ENCODE assay signal across 6 cellular contexts in genomic region chr22:20409385-20409784, GRCh38. TPM values are rescaled to one million over a fixed set of nuclear protein-coding genes. Genes with fewer than 3 reads are reported as not detected.
DNase-seq lines count a peak whose midpoint lies in the region; ATAC-seq, FAIRE-seq and TF ChIP-seq lines count a peak whose summit lies in the region.
"Not testable (repeated sequence)": the region's sequence is repeated elsewhere in the genome, so short reads cannot be mapped to it uniquely, and the experiment has no call there.

No MANE protein-coding gene starts in this region.

- H3K9me1 ChIP-seq in K562 (ENCODE audit: control insufficient read depth, insufficient read depth, low read length) = not testable (repeated sequence)

- not testable (repeated sequence) for H3K4me2 ChIP-seq in K562 (ENCODE audit: insufficient read depth, low read length)

- H3K9me3 ChIP-seq in K562 (replicated peaks; ENCODE audit: control insufficient read depth, insufficient read depth, low read depth, low read length); spleen: not testable (repeated sequence)

- not testable (repeated sequence) for H3K4me1 ChIP-seq in K562 (replicated peaks in 1 of 2; ENCODE audit: control insufficient read depth in 2 of 2, insufficient read depth in 2 of 2, low read length in 2 of 2); spleen

- not testable (repeated sequence) for TF ChIP-seq CTCF in K562 (IDR thresholded peaks at IDR 0.05 in 2 of 3, conservative IDR thresholded peaks at IDR 0.05 in 1 of 3; ENCODE audit: insufficient read depth in 2 of 3, low read depth in 1 of 3, low read length in 3 of 3); spleen (IDR thresholded peaks at IDR 0.05 in 8 of 11, conservative IDR thresholded peaks at IDR 0.05 in 3 of 11)

- not testable (repeated sequence) for FAIRE-seq in K562 (lab: Jason Lieb, UNC)

- 0 out of 3 replicates have a peak, but pooled peaks have one; percentile 7 for ATAC-seq in K562
- not testable (repeated sequence) for ATAC-seq in left lobe of liver

- TF ChIP-seq EP300 in K562 (IDR thresholded peaks at IDR 0.05; ENCODE audit: low read length) = not testable (repeated sequence)

- in situ Hi-C loops in K562 (cut with MboI) = loop anchor here (25.0 kb wide), 2 partner anchors 278 to 1872 kb away; partner anchors contain the start of gene TMEM191B

- peak; percentile 2 for DNase-seq in activated CD4-positive, alpha-beta T cell treated with anti-CD3 and anti-CD28 coated beads, Interleukin-2, amount 10 ng/mL, durations not matched to agents 7 days and 5 days
- DNase-seq in K562 (ENCODE audit: extremely low read depth in 1 of 4, low spot score in 3 of 4) (peak in 1 of 4 experiments; percentile 51), ecto neural progenitor cell (ENCODE audit: low spot score) (peak; percentile 11), left lobe of liver (ENCODE audit: low spot score) (peak; percentile 7), renal cortical epithelial cell (ENCODE audit: low read depth) (peak; percentile 5), spleen (peak; percentile 4)

- not testable (repeated sequence) for H3K9ac ChIP-seq in K562 (ENCODE audit: insufficient read depth in 1 of 2, low read depth in 2 of 2, low read length in 2 of 2)

- 44% methylated on average over 3 of the region's 3 CpGs for WGBS in K562 (ENCODE audit: insufficient coverage, low coverage, missing lambda C conversion rate)
- 88 to 100% (median 93%) methylated on average over 3 of the region's 3 CpGs for WGBS in spleen, 5 donors

- H3K27ac Mint-ChIP-seq in activated CD4-positive, alpha-beta T cell treated with anti-CD3 and anti-CD28 coated beads, Interleukin-2, amount 10 ng/mL, durations not matched to agents 7 days and 5 days = not testable (repeated sequence)

- H3K36me3 ChIP-seq in K562 (ENCODE audit: control insufficient read depth, insufficient read depth, low read length) = peaks cover 30% of the 10 kb centered on the region; the same call in 2 of the 3 replicates
- H3K36me3 ChIP-seq in spleen = peaks cover 0 to 37% (median 22%) of the 10 kb centered on the region in 6 donors

- H3K9me3 Mint-ChIP-seq in activated CD4-positive, alpha-beta T cell treated with anti-CD3 and anti-CD28 coated beads, Interleukin-2, amount 10 ng/mL, durations not matched to agents 7 days and 5 days = not testable (repeated sequence)

- not testable (repeated sequence) for H3K4me1 Mint-ChIP-seq in activated CD4-positive, alpha-beta T cell treated with anti-CD3 and anti-CD28 coated beads, Interleukin-2, amount 10 ng/mL, durations not matched to agents 7 days and 5 days

- not testable (repeated sequence) for H3K4me3 Mint-ChIP-seq in activated CD4-positive, alpha-beta T cell treated with anti-CD3 and anti-CD28 coated beads, Interleukin-2, amount 10 ng/mL, durations not matched to agents 7 days and 5 days

- not testable (repeated sequence) for H3K27ac ChIP-seq in K562 (ENCODE audit: extremely low read depth, low read depth, low read length); spleen

- POLR2A ChIA-PET in activated CD4-positive, alpha-beta T cell treated with anti-CD3 and anti-CD28 coated beads, Interleukin-2, amount 10 ng/mL, durations not matched to agents 7 days and 5 days (lab: Charles Lee) = not testable (repeated sequence)
- POLR2A ChIA-PET in K562 (lab: Yijun Ruan, JAX) = interaction anchor here (0.6 to 8.9 kb wide), 5 partner anchors 15 to 677 kb away, joined by 3 to 84 read pairs (median 4); partner anchors contain the start of gene ZNF74

- H2AFZ ChIP-seq in K562 (ENCODE audit: low read depth, low read length) = not testable (repeated sequence)

- BruUV-seq in K562 (replicated peaks; lab: Mats Ljungman, UMichigan) = not testable (repeated sequence)

- intact Hi-C loops in K562 (cut with micrococcal nuclease); spleen (cut with DNase I; ENCODE audit: low total_unique reads): not testable (repeated sequence)

- H3K27me3 Mint-ChIP-seq in activated CD4-positive, alpha-beta T cell treated with anti-CD3 and anti-CD28 coated beads, Interleukin-2, amount 10 ng/mL, durations not matched to agents 7 days and 5 days = not testable (repeated sequence)

- CTCF ChIA-PET in activated CD4-positive, alpha-beta T cell treated with anti-CD3 and anti-CD28 coated beads, Interleukin-2, amount 10 ng/mL, durations not matched to agents 7 days and 5 days (lab: Charles Lee) = not testable (repeated sequence)
- CTCF ChIA-PET in K562 (lab: Yijun Ruan, JAX; ENCODE audit: low intra/inter-chr PET ratio) = interaction anchor here (0.8 kb wide), 1 partner anchor 9 kb away, joined by 3 read pairs; no protein-coding TSS in a partner anchor

- H3K79me2 ChIP-seq in K562 (ENCODE audit: control insufficient read depth, insufficient read depth, low read length) = not testable (repeated sequence)

- H3K27me3 ChIP-seq in K562 (ENCODE audit: control insufficient read depth in 2 of 2, insufficient read depth in 2 of 2, low read length in 2 of 2); spleen (replicated peaks in 1 of 7): not testable (repeated sequence)

- H3K4me3 ChIP-seq in K562, spleen: not testable (repeated sequence)

- H4K20me1 ChIP-seq in K562 (replicated peaks; ENCODE audit: control insufficient read depth, insufficient read depth, low read length) = not testable (repeated sequence)

- not testable (repeated sequence) for TF ChIP-seq RAD21 in K562 (CRISPR knock-in tag; conservative IDR thresholded peaks at IDR 0.05 in 1 of 2, IDR thresholded peaks at IDR 0.05 in 1 of 2)

- not testable (repeated sequence) for TF ChIP-seq POLR2A in K562 (conservative IDR thresholded peaks at IDR 0.05); spleen (IDR thresholded peaks at IDR 0.05)

- H3K36me3 Mint-ChIP-seq in activated CD4-positive, alpha-beta T cell treated with anti-CD3 and anti-CD28 coated beads, Interleukin-2, amount 10 ng/mL, durations not matched to agents 7 days and 5 days (ENCODE audit: low read depth) = not testable (repeated sequence)

TF ChIP-seq in K562, 482 proteins besides CTCF, POLR2A, EP300 and RAD21 (continues in another document):
- TF ChIP-seq BCOR (IDR thresholded peaks at IDR 0.05) (peak; percentile 63; the same call in 1 of the 2 replicates), SMARCA4 (IDR thresholded peaks at IDR 0.05) (peak; percentile 80), DPF2 (IDR thresholded peaks at IDR 0.05) (peak; percentile 83), ZNF384 (IDR thresholded peaks at IDR 0.05; ENCODE audit: low read depth, low read length) (peak; percentile 82)

RNA-seq across cellular contexts. Expression of gene ZNF74, which starts 15.4 kb away (rescaled TPM):
- 10 to 100 TPM in 1 of 2 experiments, 1 to 10 TPM in 1; 8.6 to 11.1 TPM for total RNA-seq in activated CD4-positive, alpha-beta T cell treated with anti-CD3 and anti-CD28 coated beads, Interleukin-2, amount 10 ng/mL, durations not matched to agents 7 days and 5 days
- 36.8 and 68.2 TPM in 2 replicates for total RNA-seq in K562 (2011; cell fraction: chromatin; rRNA removed; ENCODE audit: low replicate concordance)
- total RNA-seq in K562 (2011; cell fraction: nucleolus; rRNA removed) = 55.4 and 63.2 TPM in 2 replicates
- 50.2 and 53.7 TPM in 2 replicates for total RNA-seq in K562 (2011; cell fraction: nucleoplasm; rRNA removed)
- total RNA-seq in K562 (2014; rRNA removed) = 49.2 and 56.7 TPM in 2 replicates
- 17.4 and 20.5 TPM in 2 replicates for total RNA-seq in K562 (2014; rRNA removed; fragmentation: Illumina TruSeq; extraction: Trizol)
- total RNA-seq in K562 (2015; rRNA removed; fragmentation: Illumina TruSeq; extraction: Trizol) = 31.5 and 32.5 TPM in 2 replicates
- total RNA-seq in K562 (2021) = 53.5 and 55.7 TPM in 2 replicates
- 33.8 and 49.7 TPM in 2 replicates for polyA plus RNA-seq in K562 (2011; rRNA removed)
- polyA plus RNA-seq in K562 (2011; cell fraction: cytosol; rRNA removed) = 56.9 and 67.4 TPM in 2 replicates
- polyA plus RNA-seq in K562 (2011; cell fraction: nucleus; rRNA removed) = 42.8 and 56.1 TPM in 2 replicates
- polyA plus RNA-seq in K562 (2012) = 31.5 and 39.9 TPM in 2 replicates
- polyA plus RNA-seq in K562 (2014; fragmentation: Illumina TruSeq; extraction: Trizol) = 22.8 and 24.5 TPM in 2 replicates
- polyA plus RNA-seq in K562 (2014; fragmentation: Nextera tagmentation; extraction: Ambion mirVana) = 1 to 10 TPM; 2.4 to 3.7 TPM
- polyA plus RNA-seq in K562 (2014; rRNA removed) = 37.1 and 62.8 TPM in 2 replicates
- 32.6 and 33.0 TPM in 2 replicates for polyA minus RNA-seq in K562 (2011; rRNA and poly(A)+ RNA removed)
- 39.3 and 58.2 TPM in 2 replicates for polyA minus RNA-seq in K562 (2011; cell fraction: cytosol; rRNA and poly(A)+ RNA removed)
- polyA minus RNA-seq in K562 (2011; cell fraction: nucleus; rRNA and poly(A)+ RNA removed) = 23.6 and 28.3 TPM in 2 replicates
- total RNA-seq in left lobe of liver = 5.7 TPM
- 8.7 and 17.8 TPM in 2 replicates for total RNA-seq in renal cortical epithelial cell
- 10 to 100 TPM in 2 of 7 donors, 1 to 10 TPM in 5; 6.2 to 11.7 (median 7.7) TPM for total RNA-seq in spleen
- polyA plus RNA-seq in spleen = 1 to 10 TPM; 3.4 to 5.6 (median 3.5) TPM

RNA-seq across cellular contexts. Expression of gene SCARF2, which starts 28.2 kb away (rescaled TPM):
- total RNA-seq in activated CD4-positive, alpha-beta T cell treated with anti-CD3 and anti-CD28 coated beads, Interleukin-2, amount 10 ng/mL, durations not matched to agents 7 days and 5 days = 1 to 10 TPM; 1.1 to 1.2 TPM
- 0.65 TPM in 1 of 2 replicates, not detected in the other for total RNA-seq in K562 (2011; cell fraction: chromatin; rRNA removed; ENCODE audit: low replicate concordance)
- 0.50 and 0.92 TPM in 2 replicates for total RNA-seq in K562 (2011; cell fraction: nucleolus; rRNA removed)
- 0.15 TPM in 2 replicates for total RNA-seq in K562 (2011; cell fraction: nucleoplasm; rRNA removed)
- total RNA-seq in K562 (2014; rRNA removed) (0.20 and 0.32 TPM in 2 replicates), K562 (2014; rRNA removed; fragmentation: Illumina TruSeq; extraction: Trizol) (not detected in 2 replicates), K562 (2015; rRNA removed; fragmentation: Illumina TruSeq; extraction: Trizol) (not detected in 2 replicates), K562 (2021) (0.13 and 0.29 TPM in 2 replicates), left lobe of liver (2.2 TPM), renal cortical epithelial cell (3.3 and 9.1 TPM in 2 replicates), spleen (10 to 100 TPM in 5 of 7 donors, 1 to 10 TPM in 2; 7.1 to 18.0 (median 10.6) TPM)
- polyA plus RNA-seq in K562 (2011; rRNA removed) (0.06 and 0.26 TPM in 2 replicates), K562 (2014; fragmentation: Illumina TruSeq; extraction: Trizol) (not detected in 2 replicates), K562 (2014; fragmentation: Nextera tagmentation; extraction: Ambion mirVana) (not detected), K562 (2014; rRNA removed) (0.13 and 0.23 TPM in 2 replicates), spleen (1 to 10 TPM; 1.1 to 3.0 (median 1.2) TPM)
- 0.15 and 0.25 TPM in 2 replicates for polyA plus RNA-seq in K562 (2011; cell fraction: cytosol; rRNA removed)
- polyA plus RNA-seq in K562 (2011; cell fraction: nucleus; rRNA removed) = 0.61 and 0.65 TPM in 2 replicates
- 0.21 and 1.3 TPM in 2 replicates for polyA plus RNA-seq in K562 (2012)
- not detected in 2 replicates for polyA minus RNA-seq in K562 (2011; rRNA and poly(A)+ RNA removed)
- not detected in 2 replicates for polyA minus RNA-seq in K562 (2011; cell fraction: cytosol; rRNA and poly(A)+ RNA removed)
- 0.22 and 0.27 TPM in 2 replicates for polyA minus RNA-seq in K562 (2011; cell fraction: nucleus; rRNA and poly(A)+ RNA removed)
